Comparison of ENCODE assay signal across 8 cellular contexts in genomic region chr17:58112970-58113631, GRCh38. TPM values are rescaled to one million over a fixed set of nuclear protein-coding genes. Genes with fewer than 3 reads are reported as not detected.
DNase-seq lines count a peak whose midpoint lies in the region; ATAC-seq and TF ChIP-seq lines count a peak whose summit lies in the region.

No MANE protein-coding gene starts in this region.

- intact Hi-C loops in dorsolateral prefrontal cortex (cut with DNase I) = loop anchor here (2.0 to 5.0 kb wide), 4 partner anchors 106 to 981 kb away; partner anchors contain the start of gene SRSF1 (in 1 of the 2)

- no peaks in the 10 kb centered on the region for H3K36me3 ChIP-seq in BJ (ENCODE audit: control insufficient read depth, insufficient read depth, low read length)

- no peak overlapping the region for H3K4me3 ChIP-seq in BJ (ENCODE audit: low read depth, low read length)
- peak overlapping the region in 3 of 59 donors; percentile 9 to 27 (median 22) for H3K4me3 ChIP-seq in dorsolateral prefrontal cortex

- peak; percentile 95 for TF ChIP-seq CTCF in BJ (IDR thresholded peaks at IDR 0.05; ENCODE audit: insufficient read depth, low read depth, low read length)
- TF ChIP-seq CTCF in dorsolateral prefrontal cortex (IDR thresholded peaks at IDR 0.05 in 54 of 56, conservative IDR thresholded peaks at IDR 0.05 in 2 of 56; ENCODE audit: low read depth in 1 of 56, partially characterized antibody in 56 of 56) = peak; percentile 78 to 98 (median 94)

- DNase-seq in BJ (ENCODE audit: low read depth) = no peak
- peak; percentile 76 for DNase-seq in NCI-H774 (lab: John Stamatoyannopoulos, UW)
- peak; percentile 83 to 90 for DNase-seq in activated CD4-positive, alpha-beta T cell treated with anti-CD3 and anti-CD28 coated beads, Interleukin-2, amount 50 U/mL, for 4 hours
- peak; percentile 67 to 90 (median 79) for DNase-seq in dorsolateral prefrontal cortex
- DNase-seq in medulla oblongata (ENCODE audit: extremely low spot score) = peak; percentile 82
- peak; percentile 67 for DNase-seq in stimulated activated CD8-positive, alpha-beta memory T cell treated with anti-CD3 and anti-CD28 coated beads, Interleukin-15, amount 100 ng/mL, for 24 hours (ENCODE audit: low read depth)

- POLR2A ChIA-PET in BJ (lab: Charles Lee) = no interaction called here

- H3K27ac ChIP-seq in dorsolateral prefrontal cortex = no peak overlapping the region

- ATAC-seq in HG03354 (IDR thresholded peaks at IDR 0.05; ENCODE audit: poor library complexity, severe bottlenecking, unreplicated experiment) = peak; percentile 41
- no peak for ATAC-seq in GM21528 (IDR thresholded peaks at IDR 0.05; ENCODE audit: low FRiP score, unreplicated experiment)

- CTCF ChIA-PET in BJ (lab: Yijun Ruan, JAX) = interaction anchor here (0.6 to 2.4 kb wide), 32 partner anchors 11 to 977 kb away, joined by 3 to 15 read pairs (median 4); partner anchors contain the start of gene SRSF1

- H3K27me3 ChIP-seq in BJ (ENCODE audit: control insufficient read depth, insufficient read depth, low read length) = peaks cover 3% of the 10 kb centered on the region
- H3K27me3 ChIP-seq in dorsolateral prefrontal cortex = peaks cover 0 to 4% (median 0%) of the 10 kb centered on the region in 45 donors

RNA-seq across cellular contexts. Expression of gene DYNLL2, which starts 29.9 kb away (rescaled TPM):
- polyA plus RNA-seq in BJ (2011; rRNA removed) = 13.1 and 16.9 TPM in 2 replicates
- 9.2 and 12.1 TPM in 2 replicates for polyA minus RNA-seq in BJ (2011; rRNA and poly(A)+ RNA removed)
- total RNA-seq in dorsolateral prefrontal cortex = 100 to 1,000 TPM in 25 of 120 experiments, 10 to 100 TPM in 95; 59.6 to 128 (median 88.8) TPM

RNA-seq across cellular contexts. Expression of gene OR4D1, which starts 35.1 kb away (rescaled TPM):
- polyA plus RNA-seq in BJ (2011; rRNA removed) = not detected in 2 replicates
- not detected in 2 replicates for polyA minus RNA-seq in BJ (2011; rRNA and poly(A)+ RNA removed)
- under 1 TPM in 20 of 120 experiments, not detected in 100; 0.08 to 0.31 (median 0.13) TPM for total RNA-seq in dorsolateral prefrontal cortex

RNA-seq across cellular contexts. Expression of gene OR4D2, which starts 53.7 kb away (rescaled TPM):
- polyA plus RNA-seq in BJ (2011; rRNA removed) = not detected in 2 replicates
- not detected in 2 replicates for polyA minus RNA-seq in BJ (2011; rRNA and poly(A)+ RNA removed)
- total RNA-seq in dorsolateral prefrontal cortex = not detected
